1 cellular context compared by ENCODE assay signal in the genomic region with DNA sequence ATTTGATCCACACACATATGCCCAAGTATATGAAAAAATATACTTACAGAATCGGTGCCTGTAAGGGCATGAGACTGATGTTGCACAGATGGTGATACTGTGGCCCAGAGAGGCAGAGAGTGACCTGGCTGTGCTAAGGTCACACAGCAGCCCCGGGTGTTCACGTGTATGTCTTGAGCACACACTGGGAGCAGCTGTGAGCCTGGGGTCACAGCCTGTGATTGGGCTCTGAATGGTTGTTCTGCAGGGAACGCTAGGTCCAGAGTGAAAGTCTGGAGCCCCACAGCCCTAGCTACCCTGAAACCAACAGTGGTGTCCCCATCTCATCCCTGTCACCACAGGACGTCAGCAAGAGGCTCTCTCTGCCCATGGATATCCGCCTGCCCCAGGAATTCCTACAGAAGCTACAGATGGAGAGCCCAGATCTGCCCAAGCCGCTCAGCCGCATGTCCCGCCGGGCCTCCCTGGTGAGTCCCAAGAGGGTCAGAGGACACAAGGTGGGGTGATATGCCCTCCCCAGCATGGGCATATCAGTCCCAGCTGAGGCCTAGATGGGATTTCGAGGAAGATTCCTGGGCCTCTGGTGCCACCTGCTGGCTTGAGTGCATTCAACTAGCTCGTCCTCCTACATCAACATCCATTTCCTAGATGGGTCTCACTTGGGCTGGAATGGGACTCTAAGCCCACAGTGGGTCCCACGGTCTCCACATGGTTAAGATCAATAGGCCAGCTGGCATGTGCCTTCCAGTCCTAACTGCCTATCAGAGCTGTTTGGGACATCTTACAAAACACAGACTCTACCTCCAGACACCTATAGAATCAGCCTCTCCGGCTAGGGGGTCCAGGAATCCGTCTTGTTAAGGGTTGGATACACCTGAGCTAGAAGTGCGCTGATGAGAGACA.
TF ChIP-seq lines count a peak whose summit lies in the region.

No MANE protein-coding gene starts in this region.

TF ChIP-seq in SK-N-SH, 30 proteins besides CTCF, POLR2A, EP300 and RAD21 (continued from another document):
- TF ChIP-seq REST (IDR thresholded peaks at IDR 0.05; ENCODE audit: low read depth, low read length) (peak; percentile 38; the same call in 1 of the 2 replicates), TCF12 (IDR thresholded peaks at IDR 0.05) (no peak), FOXM1 (IDR thresholded peaks at IDR 0.05; ENCODE audit: low read depth) (no peak), FOSL2 (IDR thresholded peaks at IDR 0.05; ENCODE audit: borderline replicate concordance, low read depth) (no peak), NRF1 (IDR thresholded peaks at IDR 0.05; ENCODE audit: low read depth, low read length) (no peak), JUND (IDR thresholded peaks at IDR 0.05) (no peak), SMC3 (IDR thresholded peaks at IDR 0.05; ENCODE audit: low read depth, low read length) (peak; percentile 95), RFX5 (IDR thresholded peaks at IDR 0.05; ENCODE audit: low read length) (no peak)
- TF ChIP-seq, protein P1, sequence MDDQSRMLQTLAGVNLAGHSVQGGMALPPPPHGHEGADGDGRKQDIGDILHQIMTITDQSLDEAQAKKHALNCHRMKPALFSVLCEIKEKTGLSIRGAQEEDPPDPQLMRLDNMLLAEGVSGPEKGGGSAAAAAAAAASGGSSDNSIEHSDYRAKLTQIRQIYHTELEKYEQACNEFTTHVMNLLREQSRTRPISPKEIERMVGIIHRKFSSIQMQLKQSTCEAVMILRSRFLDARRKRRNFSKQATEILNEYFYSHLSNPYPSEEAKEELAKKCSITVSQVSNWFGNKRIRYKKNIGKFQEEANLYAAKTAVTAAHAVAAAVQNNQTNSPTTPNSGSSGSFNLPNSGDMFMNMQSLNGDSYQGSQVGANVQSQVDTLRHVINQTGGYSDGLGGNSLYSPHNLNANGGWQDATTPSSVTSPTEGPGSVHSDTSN (IDR thresholded peaks at IDR 0.05), result no peak
TF ChIP-seq in SK-N-SH: peak in this region for 2.
